Comparison of ENCODE assay signal across 13 cellular contexts in genomic region chr2:113203217-113203530, GRCh38. TPM values are rescaled to one million over a fixed set of nuclear protein-coding genes. Genes with fewer than 3 reads are reported as not detected.
DNase-seq lines count a peak whose midpoint lies in the region; ATAC-seq and TF ChIP-seq lines count a peak whose summit lies in the region.
"Had no signal": no experiment of that assay in that cellular context is flagged by ENCODE, and none has a peak within 500 bp of the region (broad histone marks: within the 10 kb centered on the region; RNA-seq: fewer than 3 reads in every experiment).

No MANE protein-coding gene starts in this region.

- no peak overlapping the region for H3K27ac ChIP-seq in CD8-positive, alpha-beta T cell (ENCODE audit: low read depth, low read length)
- H3K27ac ChIP-seq in brain microvascular endothelial cell: no peak overlapping the region
- H3K27ac ChIP-seq in neutrophil: peak overlapping the region; percentile 55
- H3K27ac ChIP-seq in tibial nerve: no peak overlapping the region
- H3K27ac ChIP-seq: hepatocyte, prostate gland had no signal

- CTCF ChIA-PET in activated CD8-positive, alpha-beta memory T cell treated with anti-CD3 and anti-CD28 coated beads, Interleukin-2, amount 10 ng/mL, durations not matched to agents 7 days and 5 days (lab: Charles Lee): interaction anchor here (0.9 to 15.9 kb wide), 15 partner anchors 9 to 187 kb away, joined by 3 to 329 read pairs (median 11); partner anchors contain the start of gene PSD4
- CTCF ChIA-PET in CD8-positive, alpha-beta T cell (lab: Charles Lee): interaction anchor here (1.3 to 11.8 kb wide), 14 partner anchors 10 to 186 kb away, joined by 3 to 368 read pairs (median 26); partner anchors contain the start of genes PAX8 and PSD4

- no peaks in the 10 kb centered on the region for H3K9me3 Mint-ChIP-seq in activated CD8-positive, alpha-beta memory T cell treated with anti-CD3 and anti-CD28 coated beads, Interleukin-2, amount 10 ng/mL, durations not matched to agents 7 days and 5 days (ENCODE audit: low read depth)
- no peaks in the 10 kb centered on the region for H3K9me3 Mint-ChIP-seq in CD8-positive, alpha-beta T cell
- H3K9me3 Mint-ChIP-seq: nephron progenitor cell had no signal

- peaks cover 8% of the 10 kb centered on the region for H3K4me1 ChIP-seq in CD8-positive, alpha-beta T cell (ENCODE audit: insufficient read depth, low read length)
- H3K4me1 ChIP-seq in neutrophil (ENCODE audit: control insufficient read depth in 1 of 2, insufficient read depth in 1 of 2, low read depth in 1 of 2, low read length in 1 of 2) (peaks cover 0 to 16% of the 10 kb centered on the region in 2 experiments), tibial nerve (peaks cover 0 to 53% (median 7%) of the 10 kb centered on the region in 4 donors)

- peak overlapping the region; percentile 57 for H3K27ac Mint-ChIP-seq in activated CD8-positive, alpha-beta memory T cell treated with anti-CD3 and anti-CD28 coated beads, Interleukin-2, amount 10 ng/mL, durations not matched to agents 7 days and 5 days
- H3K27ac Mint-ChIP-seq in CD8-positive, alpha-beta T cell: peak overlapping the region; percentile 62
- H3K27ac Mint-ChIP-seq: nephron progenitor cell had no signal

- H3K4me3 Mint-ChIP-seq in activated CD8-positive, alpha-beta memory T cell treated with anti-CD3 and anti-CD28 coated beads, Interleukin-2, amount 10 ng/mL, durations not matched to agents 7 days and 5 days: no peak overlapping the region
- no peak overlapping the region for H3K4me3 Mint-ChIP-seq in CD8-positive, alpha-beta T cell
- H3K4me3 Mint-ChIP-seq: nephron progenitor cell had no signal

- intact Hi-C loops in CD8-positive, alpha-beta T cell (cut with DNase I, micrococcal nuclease): loop anchor here (5.0 kb wide), 3 partner anchors 121 to 189 kb away; no protein-coding TSS in a partner anchor

- TF ChIP-seq EP300 in tibial nerve (IDR thresholded peaks at IDR 0.05): no peak

- H3K36me3 ChIP-seq in CD8-positive, alpha-beta T cell (ENCODE audit: insufficient read depth, low read length): peaks cover 28% of the 10 kb centered on the region
- no peaks in the 10 kb centered on the region for H3K36me3 ChIP-seq in brain microvascular endothelial cell (replicated peaks)
- peaks cover 63% of the 10 kb centered on the region for H3K36me3 ChIP-seq in neutrophil
- no peaks in the 10 kb centered on the region for H3K36me3 ChIP-seq in tibial nerve
- H3K36me3 ChIP-seq: prostate gland had no signal

- no peak for ATAC-seq in activated CD8-positive, alpha-beta memory T cell treated with anti-CD3 and anti-CD28 coated beads, Interleukin-2, amount 10 ng/mL, durations not matched to agents 7 days and 5 days
- ATAC-seq in CD8-positive, alpha-beta T cell: no peak
- no peak for ATAC-seq in GM21526 (IDR thresholded peaks at IDR 0.05; ENCODE audit: low FRiP score, unreplicated experiment)

- H3K36me3 Mint-ChIP-seq in activated CD8-positive, alpha-beta memory T cell treated with anti-CD3 and anti-CD28 coated beads, Interleukin-2, amount 10 ng/mL, durations not matched to agents 7 days and 5 days: peaks cover 32% of the 10 kb centered on the region
- H3K36me3 Mint-ChIP-seq in CD8-positive, alpha-beta T cell: peaks cover 46% of the 10 kb centered on the region

- TF ChIP-seq CTCF in CD8-positive, alpha-beta T cell (IDR thresholded peaks at IDR 0.05): no peak
- no peak for TF ChIP-seq CTCF in brain microvascular endothelial cell (IDR thresholded peaks at IDR 0.05; ENCODE audit: low read depth, low read length, missing control alignments)
- no peak for TF ChIP-seq CTCF in neutrophil (IDR thresholded peaks at IDR 0.05)
- TF ChIP-seq CTCF in tibial nerve (IDR thresholded peaks at IDR 0.05): no peak

- H3K4me1 Mint-ChIP-seq in activated CD8-positive, alpha-beta memory T cell treated with anti-CD3 and anti-CD28 coated beads, Interleukin-2, amount 10 ng/mL, durations not matched to agents 7 days and 5 days: peaks cover 19% of the 10 kb centered on the region
- H3K4me1 Mint-ChIP-seq in CD8-positive, alpha-beta T cell (ENCODE audit: low read depth): peaks cover 21% of the 10 kb centered on the region

- in situ Hi-C loops in brain microvascular endothelial cell (cut with HindIII; ENCODE audit: low pct_ligation_motif_present, low sequenced_read_pairs): no loop called here

- no peak for TF ChIP-seq POLR2A in tibial nerve (IDR thresholded peaks at IDR 0.05)

- POLR2A ChIA-PET in CD8-positive, alpha-beta T cell (lab: Charles Lee): interaction anchor here (0.7 to 0.9 kb wide), 2 partner anchors 29 to 46 kb away, joined by 3 to 5 read pairs; no protein-coding TSS in a partner anchor

- DNase-seq in activated CD8-positive, alpha-beta memory T cell treated with anti-CD3 and anti-CD28 coated beads, Interleukin-2, amount 10 ng/mL, durations not matched to agents 7 days and 5 days: no peak
- no peak for DNase-seq in activated CD8-positive, alpha-beta memory T cell treated with anti-CD3 and anti-CD28 coated beads for 24 hours
- no peak for DNase-seq in CD8-positive, alpha-beta T cell
- DNase-seq in brain microvascular endothelial cell: peak; percentile 11
- no peak for DNase-seq in activated CD4-positive, CD25-positive, alpha-beta regulatory T cell (lab: John Stamatoyannopoulos, UW)
- DNase-seq in tibial nerve (ENCODE audit: low spot score in 2 of 2): no peak

- no peaks in the 10 kb centered on the region for H3K27me3 Mint-ChIP-seq in activated CD8-positive, alpha-beta memory T cell treated with anti-CD3 and anti-CD28 coated beads, Interleukin-2, amount 10 ng/mL, durations not matched to agents 7 days and 5 days
- no peaks in the 10 kb centered on the region for H3K27me3 Mint-ChIP-seq in CD8-positive, alpha-beta T cell (ENCODE audit: low read depth)

- no peak overlapping the region for H3K4me3 ChIP-seq in CD8-positive, alpha-beta T cell (ENCODE audit: low read depth, low read length)
- no peak overlapping the region for H3K4me3 ChIP-seq in brain microvascular endothelial cell (ENCODE audit: low read depth, low read length)
- no peak overlapping the region for H3K4me3 ChIP-seq in neutrophil (ENCODE audit: low read depth in 1 of 2, low read length in 1 of 2)
- H3K4me3 ChIP-seq in tibial nerve: no peak overlapping the region
- H3K4me3 ChIP-seq: hepatocyte, Peyer's patch, prostate gland had no signal

- no peaks in the 10 kb centered on the region for H3K9me3 ChIP-seq in CD8-positive, alpha-beta T cell (ENCODE audit: low read length)
- no peaks in the 10 kb centered on the region for H3K9me3 ChIP-seq in neutrophil
- H3K9me3 ChIP-seq in tibial nerve: no peaks in the 10 kb centered on the region
- H3K9me3 ChIP-seq: Peyer's patch, prostate gland, SK-N-SH had no signal

- H3K27me3 ChIP-seq in CD8-positive, alpha-beta T cell (ENCODE audit: insufficient read depth, low read length): no peaks in the 10 kb centered on the region
- no peaks in the 10 kb centered on the region for H3K27me3 ChIP-seq in brain microvascular endothelial cell (replicated peaks)
- H3K27me3 ChIP-seq in neutrophil: no peaks in the 10 kb centered on the region
- no peaks in the 10 kb centered on the region for H3K27me3 ChIP-seq in tibial nerve
- H3K27me3 ChIP-seq: hepatocyte, Peyer's patch had no signal

RNA-seq across cellular contexts. Expression of gene PSD4, which starts 29.4 kb away (rescaled TPM):
- total RNA-seq in activated CD8-positive, alpha-beta memory T cell treated with anti-CD3 and anti-CD28 coated beads, Interleukin-2, amount 10 ng/mL, durations not matched to agents 7 days and 5 days: 100 to 1,000 TPM; 314 to 388 TPM
- total RNA-seq in CD8-positive, alpha-beta T cell: 10 to 100 TPM; 80.6 to 86.2 TPM
- total RNA-seq in tibial nerve: 10 to 100 TPM in 3 of 4 donors, 1 to 10 TPM in 1; 8.7 to 20.7 (median 11.3) TPM
